Comparison of ENCODE assay signal across 1 cellular context in the genomic region with DNA sequence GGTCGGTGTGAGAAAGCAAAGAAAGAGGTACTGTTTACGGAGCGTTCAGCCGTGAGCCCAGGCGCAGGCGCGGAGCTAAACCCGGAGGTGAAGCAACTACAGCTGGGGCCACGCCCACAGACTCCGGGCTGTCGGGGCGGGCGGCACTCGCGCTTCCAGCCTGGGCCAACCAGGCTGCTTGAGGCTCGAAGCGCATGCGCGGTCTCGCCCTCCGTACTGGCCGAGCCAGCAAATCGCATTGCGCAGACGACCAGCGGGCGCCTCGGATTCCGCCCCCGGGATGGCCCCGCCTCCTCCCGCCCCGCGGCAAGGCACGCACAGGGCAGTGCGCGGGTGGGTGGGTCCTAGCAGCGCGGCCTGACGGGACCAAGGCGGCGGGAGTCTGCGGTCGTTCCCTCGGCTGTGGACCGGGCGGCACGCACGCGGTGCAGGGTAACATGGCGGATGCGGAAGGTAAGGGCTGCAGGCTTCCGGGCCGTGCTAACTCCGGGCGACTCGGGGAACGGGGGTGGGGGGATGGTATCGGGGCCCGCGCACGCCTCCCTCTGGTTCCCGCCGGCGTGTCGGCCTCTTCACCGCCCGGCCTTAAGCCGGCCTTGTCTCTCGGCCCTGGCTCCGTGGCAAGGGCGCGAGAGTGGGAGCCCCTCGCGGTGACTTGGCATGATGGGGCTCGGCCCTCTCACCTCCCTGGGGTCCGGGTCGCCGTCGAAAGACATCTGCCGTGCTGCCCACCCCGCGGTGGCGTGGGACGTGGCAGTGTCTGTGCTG.
A peak's percentile ranks its signal among the peaks of the same experiment; 100 is the strongest.
TF ChIP-seq lines count a peak whose summit lies in the region.

TSS of gene DKC1 (plus strand) at position 336 of the 768 bp plus-strand sequence. CDS start at position 438, 102 bp downstream.

TF ChIP-seq in WTC11, 78 proteins besides CTCF, POLR2A, EP300 and RAD21 (continued from another document and continues in another):
- TF ChIP-seq, protein P1, sequence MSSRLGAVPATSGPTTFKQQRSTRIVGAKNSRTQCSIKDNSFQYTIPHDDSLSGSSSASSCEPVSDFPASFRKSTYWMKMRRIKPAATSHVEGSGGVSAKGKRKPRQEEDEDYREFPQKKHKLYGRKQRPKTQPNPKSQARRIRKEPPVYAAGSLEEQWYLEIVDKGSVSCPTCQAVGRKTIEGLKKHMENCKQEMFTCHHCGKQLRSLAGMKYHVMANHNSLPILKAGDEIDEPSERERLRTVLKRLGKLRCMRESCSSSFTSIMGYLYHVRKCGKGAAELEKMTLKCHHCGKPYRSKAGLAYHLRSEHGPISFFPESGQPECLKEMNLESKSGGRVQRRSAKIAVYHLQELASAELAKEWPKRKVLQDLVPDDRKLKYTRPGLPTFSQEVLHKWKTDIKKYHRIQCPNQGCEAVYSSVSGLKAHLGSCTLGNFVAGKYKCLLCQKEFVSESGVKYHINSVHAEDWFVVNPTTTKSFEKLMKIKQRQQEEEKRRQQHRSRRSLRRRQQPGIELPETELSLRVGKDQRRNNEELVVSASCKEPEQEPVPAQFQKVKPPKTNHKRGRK (CRISPR knock-in tag; IDR thresholded peaks at IDR 0.05; ENCODE audit: borderline replicate concordance) = no peak
- TF ChIP-seq SP1 (CRISPR knock-in tag; conservative IDR thresholded peaks at IDR 0.05) (peak; percentile 66), SMAD4 (CRISPR knock-in tag; IDR thresholded peaks at IDR 0.05) (no peak), SMAD3 (CRISPR knock-in tag; IDR thresholded peaks at IDR 0.05; ENCODE audit: borderline replicate concordance) (no peak), HMGA2 (CRISPR knock-in tag; IDR thresholded peaks at IDR 0.05) (no peak), CBFB (CRISPR knock-in tag; IDR thresholded peaks at IDR 0.05; ENCODE audit: low read depth) (no peak), E2F4 (CRISPR knock-in tag; IDR thresholded peaks at IDR 0.05; ENCODE audit: borderline replicate concordance, low read depth) (0 out of 2 replicates have a peak, but pooled peaks have one; percentile 34), MXD4 (CRISPR knock-in tag; IDR thresholded peaks at IDR 0.05; ENCODE audit: borderline replicate concordance) (no peak), ESRRA (CRISPR knock-in tag; IDR thresholded peaks at IDR 0.05; ENCODE audit: borderline replicate concordance) (peak; percentile 33; the same call in 1 of the 2 replicates), ZBTB43 (CRISPR knock-in tag; IDR thresholded peaks at IDR 0.05) (no peak), ZNF121 (CRISPR knock-in tag; IDR thresholded peaks at IDR 0.05) (no peak), JUN (CRISPR knock-in tag; IDR thresholded peaks at IDR 0.05) (no peak), STAT6 (CRISPR knock-in tag; conservative IDR thresholded peaks at IDR 0.05; ENCODE audit: low read depth) (no peak), GABPB1 (CRISPR knock-in tag; IDR thresholded peaks at IDR 0.05) (no peak), JAZF1 (CRISPR knock-in tag; IDR thresholded peaks at IDR 0.05) (no peak), MYBL2 (CRISPR knock-in tag; IDR thresholded peaks at IDR 0.05) (0 out of 2 replicates have a peak, but pooled peaks have one; percentile 54), IRF2 (CRISPR knock-in tag; IDR thresholded peaks at IDR 0.05; ENCODE audit: borderline replicate concordance, low read depth) (no peak), AR (CRISPR knock-in tag; IDR thresholded peaks at IDR 0.05) (no peak), FOXP4 (CRISPR knock-in tag; IDR thresholded peaks at IDR 0.05) (no peak)
- TF ChIP-seq, protein P2, sequence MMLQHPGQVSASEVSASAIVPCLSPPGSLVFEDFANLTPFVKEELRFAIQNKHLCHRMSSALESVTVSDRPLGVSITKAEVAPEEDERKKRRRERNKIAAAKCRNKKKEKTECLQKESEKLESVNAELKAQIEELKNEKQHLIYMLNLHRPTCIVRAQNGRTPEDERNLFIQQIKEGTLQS (CRISPR knock-in tag; conservative IDR thresholded peaks at IDR 0.05) = no peak
- TF ChIP-seq, protein P3, sequence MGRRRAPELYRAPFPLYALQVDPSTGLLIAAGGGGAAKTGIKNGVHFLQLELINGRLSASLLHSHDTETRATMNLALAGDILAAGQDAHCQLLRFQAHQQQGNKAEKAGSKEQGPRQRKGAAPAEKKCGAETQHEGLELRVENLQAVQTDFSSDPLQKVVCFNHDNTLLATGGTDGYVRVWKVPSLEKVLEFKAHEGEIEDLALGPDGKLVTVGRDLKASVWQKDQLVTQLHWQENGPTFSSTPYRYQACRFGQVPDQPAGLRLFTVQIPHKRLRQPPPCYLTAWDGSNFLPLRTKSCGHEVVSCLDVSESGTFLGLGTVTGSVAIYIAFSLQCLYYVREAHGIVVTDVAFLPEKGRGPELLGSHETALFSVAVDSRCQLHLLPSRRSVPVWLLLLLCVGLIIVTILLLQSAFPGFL (CRISPR knock-in tag; IDR thresholded peaks at IDR 0.05; ENCODE audit: borderline replicate concordance) = no peak
- TF ChIP-seq, protein P4, sequence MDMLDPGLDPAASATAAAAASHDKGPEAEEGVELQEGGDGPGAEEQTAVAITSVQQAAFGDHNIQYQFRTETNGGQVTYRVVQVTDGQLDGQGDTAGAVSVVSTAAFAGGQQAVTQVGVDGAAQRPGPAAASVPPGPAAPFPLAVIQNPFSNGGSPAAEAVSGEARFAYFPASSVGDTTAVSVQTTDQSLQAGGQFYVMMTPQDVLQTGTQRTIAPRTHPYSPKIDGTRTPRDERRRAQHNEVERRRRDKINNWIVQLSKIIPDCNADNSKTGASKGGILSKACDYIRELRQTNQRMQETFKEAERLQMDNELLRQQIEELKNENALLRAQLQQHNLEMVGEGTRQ (CRISPR knock-in tag; IDR thresholded peaks at IDR 0.05) = no peak
- TF ChIP-seq, protein P5, sequence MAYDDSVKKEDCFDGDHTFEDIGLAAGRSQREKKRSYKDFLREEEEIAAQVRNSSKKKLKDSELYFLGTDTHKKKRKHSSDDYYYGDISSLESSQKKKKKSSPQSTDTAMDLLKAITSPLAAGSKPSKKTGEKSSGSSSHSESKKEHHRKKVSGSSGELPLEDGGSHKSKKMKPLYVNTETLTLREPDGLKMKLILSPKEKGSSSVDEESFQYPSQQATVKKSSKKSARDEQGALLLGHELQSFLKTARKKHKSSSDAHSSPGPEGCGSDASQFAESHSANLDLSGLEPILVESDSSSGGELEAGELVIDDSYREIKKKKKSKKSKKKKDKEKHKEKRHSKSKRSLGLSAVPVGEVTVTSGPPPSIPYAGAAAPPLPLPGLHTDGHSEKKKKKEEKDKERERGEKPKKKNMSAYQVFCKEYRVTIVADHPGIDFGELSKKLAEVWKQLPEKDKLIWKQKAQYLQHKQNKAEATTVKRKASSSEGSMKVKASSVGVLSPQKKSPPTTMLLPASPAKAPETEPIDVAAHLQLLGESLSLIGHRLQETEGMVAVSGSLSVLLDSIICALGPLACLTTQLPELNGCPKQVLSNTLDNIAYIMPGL (CRISPR knock-in tag; IDR thresholded peaks at IDR 0.05) = peak; percentile 41; the same call in 1 of the 2 replicates
- TF ChIP-seq, protein P6, sequence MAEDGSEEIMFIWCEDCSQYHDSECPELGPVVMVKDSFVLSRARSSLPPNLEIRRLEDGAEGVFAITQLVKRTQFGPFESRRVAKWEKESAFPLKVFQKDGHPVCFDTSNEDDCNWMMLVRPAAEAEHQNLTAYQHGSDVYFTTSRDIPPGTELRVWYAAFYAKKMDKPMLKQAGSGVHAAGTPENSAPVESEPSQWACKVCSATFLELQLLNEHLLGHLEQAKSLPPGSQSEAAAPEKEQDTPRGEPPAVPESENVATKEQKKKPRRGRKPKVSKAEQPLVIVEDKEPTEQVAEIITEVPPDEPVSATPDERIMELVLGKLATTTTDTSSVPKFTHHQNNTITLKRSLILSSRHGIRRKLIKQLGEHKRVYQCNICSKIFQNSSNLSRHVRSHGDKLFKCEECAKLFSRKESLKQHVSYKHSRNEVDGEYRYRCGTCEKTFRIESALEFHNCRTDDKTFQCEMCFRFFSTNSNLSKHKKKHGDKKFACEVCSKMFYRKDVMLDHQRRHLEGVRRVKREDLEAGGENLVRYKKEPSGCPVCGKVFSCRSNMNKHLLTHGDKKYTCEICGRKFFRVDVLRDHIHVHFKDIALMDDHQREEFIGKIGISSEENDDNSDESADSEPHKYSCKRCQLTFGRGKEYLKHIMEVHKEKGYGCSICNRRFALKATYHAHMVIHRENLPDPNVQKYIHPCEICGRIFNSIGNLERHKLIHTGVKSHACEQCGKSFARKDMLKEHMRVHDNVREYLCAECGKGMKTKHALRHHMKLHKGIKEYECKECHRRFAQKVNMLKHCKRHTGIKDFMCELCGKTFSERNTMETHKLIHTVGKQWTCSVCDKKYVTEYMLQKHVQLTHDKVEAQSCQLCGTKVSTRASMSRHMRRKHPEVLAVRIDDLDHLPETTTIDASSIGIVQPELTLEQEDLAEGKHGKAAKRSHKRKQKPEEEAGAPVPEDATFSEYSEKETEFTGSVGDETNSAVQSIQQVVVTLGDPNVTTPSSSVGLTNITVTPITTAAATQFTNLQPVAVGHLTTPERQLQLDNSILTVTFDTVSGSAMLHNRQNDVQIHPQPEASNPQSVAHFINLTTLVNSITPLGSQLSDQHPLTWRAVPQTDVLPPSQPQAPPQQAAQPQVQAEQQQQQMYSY (CRISPR knock-in tag; IDR thresholded peaks at IDR 0.05) = no peak
